Comparison of ENCODE assay signal across 1 cellular context in the genomic region with DNA sequence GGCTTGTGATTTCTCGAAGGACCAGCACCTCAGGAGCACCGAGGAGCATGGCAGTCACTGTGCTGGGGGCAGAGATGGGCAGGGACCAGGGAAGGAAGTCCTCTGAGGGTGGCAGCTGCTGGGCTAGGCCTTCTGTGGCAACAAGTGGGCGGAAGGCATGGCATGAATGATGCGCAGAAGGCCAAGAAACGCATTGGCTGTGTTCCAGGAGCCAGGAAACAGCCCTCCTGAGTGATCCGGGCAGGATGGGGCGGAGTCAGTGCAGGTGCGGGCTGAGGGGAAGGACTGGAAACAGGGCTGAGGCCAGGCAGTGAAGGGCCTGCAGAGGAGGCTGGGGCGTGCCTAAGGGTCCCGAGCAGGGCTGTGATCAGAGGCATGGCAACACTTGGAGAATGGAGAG.
TF ChIP-seq lines count a peak whose summit lies in the region.

No MANE protein-coding gene starts in this region.

TF ChIP-seq in GM23338, 12 proteins besides CTCF, POLR2A, EP300 and RAD21 (continued from another document):
- TF ChIP-seq, protein P1, sequence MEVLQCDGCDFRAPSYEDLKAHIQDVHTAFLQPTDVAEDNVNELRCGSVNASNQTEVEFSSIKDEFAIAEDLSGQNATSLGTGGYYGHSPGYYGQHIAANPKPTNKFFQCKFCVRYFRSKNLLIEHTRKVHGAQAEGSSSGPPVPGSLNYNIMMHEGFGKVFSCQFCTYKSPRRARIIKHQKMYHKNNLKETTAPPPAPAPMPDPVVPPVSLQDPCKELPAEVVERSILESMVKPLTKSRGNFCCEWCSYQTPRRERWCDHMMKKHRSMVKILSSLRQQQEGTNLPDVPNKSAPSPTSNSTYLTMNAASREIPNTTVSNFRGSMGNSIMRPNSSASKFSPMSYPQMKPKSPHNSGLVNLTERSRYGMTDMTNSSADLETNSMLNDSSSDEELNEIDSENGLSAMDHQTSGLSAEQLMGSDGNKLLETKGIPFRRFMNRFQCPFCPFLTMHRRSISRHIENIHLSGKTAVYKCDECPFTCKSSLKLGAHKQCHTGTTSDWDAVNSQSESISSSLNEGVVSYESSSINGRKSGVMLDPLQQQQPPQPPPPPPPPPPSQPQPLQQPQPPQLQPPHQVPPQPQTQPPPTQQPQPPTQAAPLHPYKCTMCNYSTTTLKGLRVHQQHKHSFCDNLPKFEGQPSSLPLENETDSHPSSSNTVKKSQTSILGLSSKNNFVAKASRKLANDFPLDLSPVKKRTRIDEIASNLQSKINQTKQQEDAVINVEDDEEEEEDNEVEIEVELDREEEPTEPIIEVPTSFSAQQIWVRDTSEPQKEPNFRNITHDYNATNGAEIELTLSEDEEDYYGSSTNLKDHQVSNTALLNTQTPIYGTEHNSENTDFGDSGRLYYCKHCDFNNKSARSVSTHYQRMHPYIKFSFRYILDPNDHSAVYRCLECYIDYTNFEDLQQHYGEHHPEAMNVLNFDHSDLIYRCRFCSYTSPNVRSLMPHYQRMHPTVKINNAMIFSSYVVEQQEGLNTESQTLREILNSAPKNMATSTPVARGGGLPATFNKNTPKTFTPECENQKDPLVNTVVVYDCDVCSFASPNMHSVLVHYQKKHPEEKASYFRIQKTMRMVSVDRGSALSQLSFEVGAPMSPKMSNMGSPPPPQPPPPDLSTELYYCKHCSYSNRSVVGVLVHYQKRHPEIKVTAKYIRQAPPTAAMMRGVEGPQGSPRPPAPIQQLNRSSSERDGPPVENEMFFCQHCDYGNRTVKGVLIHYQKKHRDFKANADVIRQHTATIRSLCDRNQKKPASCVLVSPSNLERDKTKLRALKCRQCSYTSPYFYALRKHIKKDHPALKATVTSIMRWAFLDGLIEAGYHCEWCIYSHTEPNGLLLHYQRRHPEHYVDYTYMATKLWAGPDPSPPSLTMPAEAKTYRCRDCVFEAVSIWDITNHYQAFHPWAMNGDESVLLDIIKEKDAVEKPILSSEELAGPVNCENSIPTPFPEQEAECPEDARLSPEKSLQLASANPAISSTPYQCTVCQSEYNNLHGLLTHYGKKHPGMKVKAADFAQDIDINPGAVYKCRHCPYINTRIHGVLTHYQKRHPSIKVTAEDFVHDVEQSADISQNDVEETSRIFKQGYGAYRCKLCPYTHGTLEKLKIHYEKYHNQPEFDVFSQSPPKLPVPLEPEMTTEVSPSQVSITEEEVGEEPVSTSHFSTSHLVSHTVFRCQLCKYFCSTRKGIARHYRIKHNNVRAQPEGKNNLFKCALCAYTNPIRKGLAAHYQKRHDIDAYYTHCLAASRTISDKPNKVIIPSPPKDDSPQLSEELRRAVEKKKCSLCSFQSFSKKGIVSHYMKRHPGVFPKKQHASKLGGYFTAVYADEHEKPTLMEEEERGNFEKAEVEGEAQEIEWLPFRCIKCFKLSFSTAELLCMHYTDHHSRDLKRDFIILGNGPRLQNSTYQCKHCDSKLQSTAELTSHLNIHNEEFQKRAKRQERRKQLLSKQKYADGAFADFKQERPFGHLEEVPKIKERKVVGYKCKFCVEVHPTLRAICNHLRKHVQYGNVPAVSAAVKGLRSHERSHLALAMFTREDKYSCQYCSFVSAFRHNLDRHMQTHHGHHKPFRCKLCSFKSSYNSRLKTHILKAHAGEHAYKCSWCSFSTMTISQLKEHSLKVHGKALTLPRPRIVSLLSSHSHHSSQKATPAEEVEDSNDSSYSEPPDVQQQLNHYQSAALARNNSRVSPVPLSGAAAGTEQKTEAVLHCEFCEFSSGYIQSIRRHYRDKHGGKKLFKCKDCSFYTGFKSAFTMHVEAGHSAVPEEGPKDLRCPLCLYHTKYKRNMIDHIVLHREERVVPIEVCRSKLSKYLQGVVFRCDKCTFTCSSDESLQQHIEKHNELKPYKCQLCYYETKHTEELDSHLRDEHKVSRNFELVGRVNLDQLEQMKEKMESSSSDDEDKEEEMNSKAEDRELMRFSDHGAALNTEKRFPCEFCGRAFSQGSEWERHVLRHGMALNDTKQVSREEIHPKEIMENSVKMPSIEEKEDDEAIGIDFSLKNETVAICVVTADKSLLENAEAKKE (CRISPR knock-in tag; IDR thresholded peaks at IDR 0.05): no peak
- TF ChIP-seq EZH2 (IDR thresholded peaks at IDR 0.05; ENCODE audit: low read depth, unreplicated experiment) (no peak), JUNB (IDR thresholded peaks at IDR 0.05; ENCODE audit: unreplicated experiment) (no peak)
TF ChIP-seq in GM23338: peak in this region for 0.
